8 cellular contexts compared by ENCODE assay signal in the genomic region with DNA sequence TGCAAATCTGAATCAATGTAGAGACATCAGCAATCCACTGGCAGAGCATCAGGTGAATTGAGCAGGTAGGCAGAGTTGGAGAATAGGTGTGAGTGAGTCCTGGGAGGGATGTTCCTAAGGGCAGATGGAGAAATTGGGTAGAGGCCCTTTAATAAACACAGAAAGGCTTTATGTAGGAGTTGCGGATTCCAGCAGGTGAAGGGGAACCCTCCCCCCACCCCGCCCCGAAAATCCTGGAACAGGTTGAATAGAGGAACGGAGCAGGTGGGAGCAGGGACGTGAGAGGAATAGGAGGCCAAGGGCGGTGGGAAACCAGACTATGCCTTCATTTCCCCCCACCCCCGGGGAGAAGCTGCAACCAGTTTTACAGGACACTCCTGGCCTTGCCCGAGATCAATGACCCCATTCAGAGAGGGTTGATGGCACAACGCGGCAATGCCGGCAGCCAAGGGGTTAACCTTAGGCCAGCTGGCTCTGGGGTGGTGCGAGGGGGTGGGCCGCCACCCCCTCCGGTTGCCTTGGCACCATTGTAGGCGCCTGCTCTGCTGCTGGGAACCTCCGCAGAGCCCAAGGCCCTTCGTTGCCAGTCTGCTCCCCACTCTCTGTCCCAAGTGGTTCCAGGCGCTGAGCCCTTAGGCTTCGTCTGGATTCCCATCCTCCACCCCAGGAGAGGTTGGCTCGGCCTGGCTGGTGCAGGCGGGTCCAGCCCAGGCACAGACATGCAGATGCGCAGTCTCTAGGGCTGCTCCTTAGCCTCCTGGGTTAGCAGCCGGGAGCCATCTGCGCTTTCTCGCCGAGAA. TPM values are rescaled to one million over a fixed set of nuclear protein-coding genes. Genes with fewer than 3 reads are reported as not detected.
A peak's percentile ranks its signal among the peaks of the same experiment; 100 is the strongest.
DNase-seq lines count a peak whose midpoint lies in the region; ATAC-seq and TF ChIP-seq lines count a peak whose summit lies in the region.

No MANE protein-coding gene starts in this region.

- peak overlapping the region; percentile 69 for H3K4me3 ChIP-seq in iPS-15b (ENCODE audit: low read depth, low read length)
- H3K4me3 ChIP-seq in sigmoid colon, result peak overlapping the region; percentile 17 to 55 (median 44)

- no peaks in the 10 kb centered on the region for H3K27me3 ChIP-seq in iPS-15b (ENCODE audit: control insufficient read depth, insufficient read depth, low read length)
- peaks cover 0 to 5% (median 2%) of the 10 kb centered on the region in 3 donors for H3K27me3 ChIP-seq in sigmoid colon

- H3K4me1 ChIP-seq in iPS-15b (ENCODE audit: control insufficient read depth, insufficient read depth, low read length), result peaks cover 25% of the 10 kb centered on the region
- H3K4me1 ChIP-seq in sigmoid colon, result peaks cover 0 to 21% (median 19%) of the 10 kb centered on the region in 4 donors

- TF ChIP-seq CTCF in sigmoid colon (IDR thresholded peaks at IDR 0.05), result no peak

- 3 to 4% methylated on average over 26 of the region's 26 CpGs for WGBS in sigmoid colon, 2 donors

- TF ChIP-seq EP300 in sigmoid colon (IDR thresholded peaks at IDR 0.05), result no peak

- ATAC-seq in HG02798 (IDR thresholded peaks at IDR 0.05; ENCODE audit: poor library complexity, unreplicated experiment), result no peak
- no peak for ATAC-seq in GM19328 (IDR thresholded peaks at IDR 0.05; ENCODE audit: unreplicated experiment)

- intact Hi-C loops in sigmoid colon (cut with DNase I), result loop anchor here (1.0 to 5.0 kb wide), 3 partner anchors 17 to 85 kb away; a partner anchor contains a TSS

- H3K9me3 ChIP-seq in iPS-15b (ENCODE audit: control insufficient read depth, insufficient read depth, low read length), result no peaks in the 10 kb centered on the region
- H3K9me3 ChIP-seq in sigmoid colon, result no peaks in the 10 kb centered on the region

- H3K36me3 ChIP-seq in iPS-15b (ENCODE audit: control insufficient read depth, insufficient read depth, low read length) (no peaks in the 10 kb centered on the region), sigmoid colon (no peaks in the 10 kb centered on the region)

- TF ChIP-seq POLR2A in sigmoid colon (IDR thresholded peaks at IDR 0.05), result no peak

- DNase-seq in DMS153 treated with DMSO at 0.1 percent for 48 hours (lab: John Stamatoyannopoulos, UW; ENCODE audit: unreplicated experiment), result peak; percentile 33
- DNase-seq in NCI-H146 (lab: John Stamatoyannopoulos, UW), result peak; percentile 69
- DNase-seq in sigmoid colon, result peak; percentile 85
- no peak for DNase-seq in ureter (ENCODE audit: low spot score)

- H3K9ac ChIP-seq in iPS-15b (ENCODE audit: low read depth, low read length), result peak overlapping the region; percentile 12

- H3K27ac ChIP-seq in angular gyrus (ENCODE audit: low read depth, low read length) (peak overlapping the region; percentile 86), sigmoid colon (peak overlapping the region; percentile 68 to 87 (median 78))

RNA-seq across cellular contexts. Expression of a gene that starts 0.8 kb away (rescaled TPM):
- total RNA-seq in sigmoid colon (10 to 100 TPM in 1 of 4 donors, 1 to 10 TPM in 3; 1.2 to 10.5 (median 6.0) TPM), ureter (1.3 TPM)
- polyA plus RNA-seq in sigmoid colon, result 1 to 10 TPM in 2 of 3 donors, under 1 TPM in 1; 0.46 to 2.5 (median 1.2) TPM

RNA-seq across cellular contexts. Expression of a gene that starts 17.0 kb away (rescaled TPM):
- total RNA-seq in sigmoid colon, result 10 to 100 TPM; 39.0 to 51.8 (median 43.3) TPM
- 100 to 1,000 TPM; 121 to 163 (median 136) TPM for polyA plus RNA-seq in sigmoid colon
- total RNA-seq in ureter, result 135 TPM

RNA-seq across cellular contexts. Expression of a gene that starts 37.5 kb away (rescaled TPM):
- 100 to 1,000 TPM; 141 to 245 (median 171) TPM for total RNA-seq in sigmoid colon
- 100 to 1,000 TPM in 2 of 3 donors, 10 to 100 TPM in 1; 69.7 to 245 (median 218) TPM for polyA plus RNA-seq in sigmoid colon
- total RNA-seq in ureter, result 341 TPM

RNA-seq across cellular contexts. Expression of a gene that starts 39.7 kb away (rescaled TPM):
- under 1 TPM in 1 of 4 donors, not detected in 3; under 0.01 TPM for total RNA-seq in sigmoid colon
- under 1 TPM in 1 of 3 donors, not detected in 2; 0.23 TPM for polyA plus RNA-seq in sigmoid colon
- 0.08 TPM for total RNA-seq in ureter

RNA-seq across cellular contexts. Expression of a gene that starts 56.1 kb away (rescaled TPM):
- total RNA-seq in sigmoid colon (1 to 10 TPM in 3 of 4 donors, under 1 TPM in 1; 0.66 to 1.7 (median 1.5) TPM), ureter (0.78 TPM)
- under 1 TPM in 1 of 3 donors, not detected in 2; 0.67 TPM for polyA plus RNA-seq in sigmoid colon
